ENCODE assay signal across 18 cellular contexts in genomic region chr20:58985656-58986055, GRCh38. TPM values are rescaled to one million over a fixed set of nuclear protein-coding genes. Genes with fewer than 3 reads are reported as not detected.
DNase-seq lines count a peak whose midpoint lies in the region; ATAC-seq, FAIRE-seq and TF ChIP-seq lines count a peak whose summit lies in the region.
"Had no signal": no experiment of that assay in that cellular context is flagged by ENCODE, and none has a peak within 500 bp of the region (broad histone marks: within the 10 kb centered on the region; RNA-seq: fewer than 3 reads in every experiment).

No MANE protein-coding gene starts in this region.

- no peak overlapping the region for H2AFZ ChIP-seq in HepG2 (ENCODE audit: low read length)

- H3K27ac ChIP-seq in HepG2 (ENCODE audit: extremely low read length, insufficient read depth, low read length): no peak overlapping the region
- H3K27ac ChIP-seq in right lobe of liver: no peak overlapping the region
- H3K27ac ChIP-seq in tibial artery: no peak overlapping the region
- H3K27ac ChIP-seq: BLaER1 had no signal

- H3K9ac ChIP-seq in HepG2 (ENCODE audit: insufficient read depth, low read depth, low read length): no peak overlapping the region

- no peak for FAIRE-seq in HepG2 (lab: Jason Lieb, UNC)
- FAIRE-seq in GM19239 (lab: Jason Lieb, UNC): no peak
- FAIRE-seq: H54 had no signal

- H3K4me1 ChIP-seq in HepG2 (ENCODE audit: insufficient read depth, low read length) (peaks cover 65% of the 10 kb centered on the region), right lobe of liver (peaks cover 0 to 31% (median 3%) of the 10 kb centered on the region in 4 donors), tibial artery (peaks cover 0 to 37% (median 26%) of the 10 kb centered on the region in 4 donors)

- peak overlapping the region; percentile 42 for H3K27ac Mint-ChIP-seq in activated naive CD8-positive, alpha-beta T cell treated with anti-CD3 and anti-CD28 coated beads, Interleukin-2, amount 50 U/mL, for 24 hours
- H3K27ac Mint-ChIP-seq in memory B cell: peak overlapping the region; percentile 20
- H3K27ac Mint-ChIP-seq in activated CD4-positive, alpha-beta memory T cell treated with anti-CD3 and anti-CD28 coated beads, Interleukin-2, amount 10 ng/mL, durations not matched to agents 7 days and 5 days: no peak overlapping the region

- no peak overlapping the region for H3K4me3 ChIP-seq in HepG2 (replicated peaks in 1 of 3; ENCODE audit: insufficient read depth in 1 of 3, low read depth in 2 of 3, low read length in 3 of 3)
- H3K4me3 ChIP-seq in right lobe of liver: no peak overlapping the region
- H3K4me3 ChIP-seq in tibial artery: no peak overlapping the region
- H3K4me3 ChIP-seq: BLaER1 had no signal

- CTCF ChIA-PET in HepG2 (lab: Yijun Ruan, JAX; ENCODE audit: low intra/inter-chr PET ratio, low total read pairs): no interaction called here
- CTCF ChIA-PET in activated CD4-positive, alpha-beta memory T cell treated with anti-CD3 and anti-CD28 coated beads, Interleukin-2, amount 10 ng/mL, durations not matched to agents 7 days and 5 days (lab: Charles Lee): interaction anchor here (0.6 kb wide), 1 partner anchor 24 kb away, joined by 3 read pairs; no protein-coding TSS in a partner anchor

- H3K27me3 ChIP-seq in HepG2 (ENCODE audit: control insufficient read depth in 1 of 2, insufficient read depth in 2 of 2, low read length in 2 of 2) (no peaks in the 10 kb centered on the region; a peak in 1 of 5 replicates), right lobe of liver (no peaks in the 10 kb centered on the region), tibial artery (no peaks in the 10 kb centered on the region)
- H3K27me3 ChIP-seq: BLaER1 had no signal

- TF ChIP-seq EP300 in HepG2 (IDR thresholded peaks at IDR 0.05; ENCODE audit: low read depth in 2 of 2, low read length in 2 of 2): no peak
- no peak for TF ChIP-seq EP300 in HepG2 (CRISPR knock-in tag; IDR thresholded peaks at IDR 0.05; ENCODE audit: borderline replicate concordance)

- H3K4me3 Mint-ChIP-seq in activated naive CD8-positive, alpha-beta T cell treated with anti-CD3 and anti-CD28 coated beads, Interleukin-2, amount 50 U/mL, for 24 hours: no peak overlapping the region
- H3K4me3 Mint-ChIP-seq in memory B cell: no peak overlapping the region
- H3K4me3 Mint-ChIP-seq in activated CD4-positive, alpha-beta memory T cell treated with anti-CD3 and anti-CD28 coated beads, Interleukin-2, amount 10 ng/mL, durations not matched to agents 7 days and 5 days: no peak overlapping the region

- 97% methylated on average over 5 of the region's 5 CpGs for whole genome bisulfite sequencing in HepG2 (ENCODE audit: low lambda C conversion rate)
- WGBS in right lobe of liver (ENCODE audit: insufficient coverage, low coverage, low lambda C conversion rate, missing lambda C conversion rate): 83% methylated on average over 5 of the region's 5 CpGs

- H3K9me3 ChIP-seq in HepG2 (ENCODE audit: low read length) (no peaks in the 10 kb centered on the region), right lobe of liver (no peaks in the 10 kb centered on the region), tibial artery (no peaks in the 10 kb centered on the region)
- H3K9me3 ChIP-seq: BLaER1 had no signal

- H3K4me2 ChIP-seq in HepG2 (ENCODE audit: low read depth, low read length): no peak overlapping the region

- TF ChIP-seq POLR2A in HepG2 (IDR thresholded peaks at IDR 0.05; ENCODE audit: insufficient read depth in 1 of 2, low read depth in 2 of 2, low read length in 2 of 2): no peak
- TF ChIP-seq POLR2A in right lobe of liver (IDR thresholded peaks at IDR 0.05): no peak

- H3K27me3 Mint-ChIP-seq in activated naive CD8-positive, alpha-beta T cell treated with anti-CD3 and anti-CD28 coated beads, Interleukin-2, amount 50 U/mL, for 24 hours: no peaks in the 10 kb centered on the region
- no peaks in the 10 kb centered on the region for H3K27me3 Mint-ChIP-seq in memory B cell
- H3K27me3 Mint-ChIP-seq in activated CD4-positive, alpha-beta memory T cell treated with anti-CD3 and anti-CD28 coated beads, Interleukin-2, amount 10 ng/mL, durations not matched to agents 7 days and 5 days: no peaks in the 10 kb centered on the region

- DNase-seq in HepG2 (ENCODE audit: low spot score) (no peak), right lobe of liver (no peak), memory B cell (ENCODE audit: low spot score in 2 of 2) (no peak), tibial artery (peak; percentile 49 to 64), GM19239 (ENCODE audit: insufficient read length, low spot score) (no peak)
- no peak for DNase-seq in activated naive CD8-positive, alpha-beta T cell treated with anti-CD3 and anti-CD28 coated beads, Interleukin-2, amount 50 U/mL, for 24 hours
- DNase-seq in activated CD4-positive, alpha-beta memory T cell treated with anti-CD3 and anti-CD28 coated beads, Interleukin-2, amount 10 ng/mL, durations not matched to agents 7 days and 5 days: no peak
- no peak for DNase-seq in stimulated activated CD8-positive, alpha-beta memory T cell treated with anti-CD3 and anti-CD28 coated beads, Interleukin-4, amount 100 ng/mL, for 48 hours
- DNase-seq: EL, Karpas-422, NCI-H1105 treated with DMSO at 0.1 percent for 48 hours, NCI-H187, NCI-H446, PC-3, Right ventricle myocardium superior had no signal

- BruUV-seq in HepG2 (replicated peaks; lab: Mats Ljungman, UMichigan): no TSS peak

- TF ChIP-seq CTCF in HepG2 (CRISPR knock-in tag; IDR thresholded peaks at IDR 0.05): no peak
- TF ChIP-seq CTCF in right lobe of liver (IDR thresholded peaks at IDR 0.05): no peak
- no peak for TF ChIP-seq CTCF in tibial artery (IDR thresholded peaks at IDR 0.05)

- POLR2A ChIA-PET in HepG2 (lab: Yijun Ruan, JAX): interaction anchor here (1.2 kb wide), 1 partner anchor 47 kb away, joined by 3 read pairs; the partner anchor contains the start of gene ATP5F1E
- POLR2A ChIA-PET in activated CD4-positive, alpha-beta memory T cell treated with anti-CD3 and anti-CD28 coated beads, Interleukin-2, amount 10 ng/mL, durations not matched to agents 7 days and 5 days (lab: Charles Lee): no interaction called here

- peaks cover 37% of the 10 kb centered on the region for H3K4me1 Mint-ChIP-seq in activated naive CD8-positive, alpha-beta T cell treated with anti-CD3 and anti-CD28 coated beads, Interleukin-2, amount 50 U/mL, for 24 hours
- peaks cover 31% of the 10 kb centered on the region for H3K4me1 Mint-ChIP-seq in memory B cell
- peaks cover 50% of the 10 kb centered on the region for H3K4me1 Mint-ChIP-seq in activated CD4-positive, alpha-beta memory T cell treated with anti-CD3 and anti-CD28 coated beads, Interleukin-2, amount 10 ng/mL, durations not matched to agents 7 days and 5 days

- H4K20me1 ChIP-seq in HepG2 (ENCODE audit: insufficient read depth, low read length): peaks cover 21% of the 10 kb centered on the region

- TF ChIP-seq RAD21 in HepG2 (CRISPR knock-in tag; IDR thresholded peaks at IDR 0.05): no peak

- no peak for ATAC-seq in HepG2
- ATAC-seq in right lobe of liver: no peak
- no peak for ATAC-seq in activated naive CD8-positive, alpha-beta T cell treated with anti-CD3 and anti-CD28 coated beads, Interleukin-2, amount 50 U/mL, for 24 hours
- no peak for ATAC-seq in memory B cell (ENCODE audit: low read depth)
- ATAC-seq: PC-3 had no signal

- H3K79me2 ChIP-seq in HepG2 (ENCODE audit: insufficient read depth, low read length): peaks cover 49% of the 10 kb centered on the region

- intact Hi-C loops in HepG2 (cut with micrococcal nuclease; ENCODE audit: unreplicated experiment): no loop called here
- intact Hi-C loops in right lobe of liver (cut with DNase I): loop anchor here in 1 of 2 donors (5.0 kb wide), 1 partner anchor 232 kb away; no protein-coding TSS in a partner anchor
- intact Hi-C loops in tibial artery (cut with DNase I; ENCODE audit: low total_unique reads): no loop called here

- no peaks in the 10 kb centered on the region for H3K9me3 Mint-ChIP-seq in activated naive CD8-positive, alpha-beta T cell treated with anti-CD3 and anti-CD28 coated beads, Interleukin-2, amount 50 U/mL, for 24 hours
- H3K9me3 Mint-ChIP-seq in memory B cell: no peaks in the 10 kb centered on the region
- H3K9me3 Mint-ChIP-seq in activated CD4-positive, alpha-beta memory T cell treated with anti-CD3 and anti-CD28 coated beads, Interleukin-2, amount 10 ng/mL, durations not matched to agents 7 days and 5 days: no peaks in the 10 kb centered on the region

- in situ Hi-C loops in HepG2 (cut with HindIII; ENCODE audit: extremely low pct_ligation_motif_present, low pct_unique_long_range_greater_than_20kb): no loop called here

- H3K36me3 ChIP-seq in HepG2 (replicated peaks in 1 of 2; ENCODE audit: control insufficient read depth in 1 of 2, insufficient read depth in 2 of 2, low read length in 2 of 2): peaks cover 37 to 54% of the 10 kb centered on the region in 2 experiments
- peaks cover 0 to 46% (median 12%) of the 10 kb centered on the region in 4 donors for H3K36me3 ChIP-seq in right lobe of liver
- peaks cover 36 to 47% (median 47%) of the 10 kb centered on the region in 3 donors for H3K36me3 ChIP-seq in tibial artery

- peaks cover 54% of the 10 kb centered on the region for H3K36me3 Mint-ChIP-seq in activated naive CD8-positive, alpha-beta T cell treated with anti-CD3 and anti-CD28 coated beads, Interleukin-2, amount 50 U/mL, for 24 hours (ENCODE audit: low read depth)
- H3K36me3 Mint-ChIP-seq in memory B cell: peaks cover 24% of the 10 kb centered on the region
- peaks cover 54% of the 10 kb centered on the region for H3K36me3 Mint-ChIP-seq in activated CD4-positive, alpha-beta memory T cell treated with anti-CD3 and anti-CD28 coated beads, Interleukin-2, amount 10 ng/mL, durations not matched to agents 7 days and 5 days (ENCODE audit: low read depth)

RNA-seq across cellular contexts. Expression of gene NELFCD, which starts 4.6 kb away (rescaled TPM):
- 159 and 160 TPM in 2 replicates for total RNA-seq in HepG2 (2016; rRNA removed; fragmentation: Illumina TruSeq; extraction: Trizol)
- total RNA-seq in HepG2 (2016; cell fraction: cytosol; rRNA removed; fragmentation: Illumina TruSeq; extraction: Trizol; ENCODE audit: low read depth): 40.4 and 47.8 TPM in 2 replicates
- total RNA-seq in HepG2 (2016; cell fraction: insoluble cytoplasmic fraction; rRNA removed; fragmentation: Illumina TruSeq; extraction: Trizol): 132 and 155 TPM in 2 replicates
- 73.6 and 76.0 TPM in 2 replicates for total RNA-seq in HepG2 (2016; cell fraction: membrane; rRNA removed; fragmentation: Illumina TruSeq; extraction: Trizol)
- 124 and 141 TPM in 2 replicates for total RNA-seq in HepG2 (2016; cell fraction: nucleus; rRNA removed; fragmentation: Illumina TruSeq; extraction: Trizol)
- polyA plus RNA-seq in HepG2 (2011; rRNA removed): 168 and 203 TPM in 2 replicates
- polyA plus RNA-seq in HepG2 (2011; cell fraction: cytosol; rRNA removed): 156 and 174 TPM in 2 replicates
- 553 and 648 TPM in 2 replicates for polyA plus RNA-seq in HepG2 (2011; cell fraction: nucleus; rRNA removed)
- polyA plus RNA-seq in HepG2 (2012): 143 and 173 TPM in 2 replicates
- 31.7 and 32.2 TPM in 2 replicates for polyA plus RNA-seq in HepG2 (2016; cell fraction: cytosol; fragmentation: Illumina TruSeq; extraction: Trizol; ENCODE audit: low read depth)
- 140 and 169 TPM in 2 replicates for polyA plus RNA-seq in HepG2 (2016; cell fraction: insoluble cytoplasmic fraction; fragmentation: Illumina TruSeq; extraction: Trizol; ENCODE audit: low read depth)
- 55.0 and 56.1 TPM in 2 replicates for polyA plus RNA-seq in HepG2 (2016; cell fraction: membrane; fragmentation: Illumina TruSeq; extraction: Trizol; ENCODE audit: low read depth)
- polyA plus RNA-seq in HepG2 (2016; cell fraction: nucleus; fragmentation: Illumina TruSeq; extraction: Trizol; ENCODE audit: insufficient read depth, low read depth): 254 and 278 TPM in 2 replicates
- 150 and 192 TPM in 2 replicates for polyA minus RNA-seq in HepG2 (2011; rRNA and poly(A)+ RNA removed; ENCODE audit: low replicate concordance)
- polyA minus RNA-seq in HepG2 (2011; cell fraction: cytosol; rRNA and poly(A)+ RNA removed): 74.9 and 79.5 TPM in 2 replicates
- polyA minus RNA-seq in HepG2 (2011; cell fraction: nucleus; rRNA and poly(A)+ RNA removed): 224 and 244 TPM in 2 replicates
- 10 to 100 TPM; 31.1 to 41.4 (median 36.5) TPM for total RNA-seq in right lobe of liver
- total RNA-seq in activated CD4-positive, alpha-beta memory T cell treated with anti-CD3 and anti-CD28 coated beads, Interleukin-2, amount 10 ng/mL, durations not matched to agents 7 days and 5 days: 10 to 100 TPM; 63.3 to 69.0 TPM

RNA-seq across cellular contexts. Expression of gene CTSZ, which starts 21.4 kb away (rescaled TPM):
- total RNA-seq in HepG2 (2016; rRNA removed; fragmentation: Illumina TruSeq; extraction: Trizol) (not detected in 2 replicates), right lobe of liver (100 to 1,000 TPM; 198 to 296 (median 222) TPM)
- not detected in 2 replicates for total RNA-seq in HepG2 (2016; cell fraction: cytosol; rRNA removed; fragmentation: Illumina TruSeq; extraction: Trizol; ENCODE audit: low read depth)
- total RNA-seq in HepG2 (2016; cell fraction: insoluble cytoplasmic fraction; rRNA removed; fragmentation: Illumina TruSeq; extraction: Trizol): not detected in 2 replicates
- total RNA-seq in HepG2 (2016; cell fraction: membrane; rRNA removed; fragmentation: Illumina TruSeq; extraction: Trizol): not detected in 2 replicates
- total RNA-seq in HepG2 (2016; cell fraction: nucleus; rRNA removed; fragmentation: Illumina TruSeq; extraction: Trizol): not detected in 2 replicates
- polyA plus RNA-seq in HepG2 (2011; rRNA removed): 0.33 and 0.46 TPM in 2 replicates
- polyA plus RNA-seq in HepG2 (2011; cell fraction: cytosol; rRNA removed): 0.28 and 0.36 TPM in 2 replicates
- polyA plus RNA-seq in HepG2 (2011; cell fraction: nucleus; rRNA removed): 0.23 and 0.59 TPM in 2 replicates
- 0.47 and 0.52 TPM in 2 replicates for polyA plus RNA-seq in HepG2 (2012)
- polyA plus RNA-seq in HepG2 (2016; cell fraction: cytosol; fragmentation: Illumina TruSeq; extraction: Trizol; ENCODE audit: low read depth): not detected in 2 replicates
- not detected in 2 replicates for polyA plus RNA-seq in HepG2 (2016; cell fraction: insoluble cytoplasmic fraction; fragmentation: Illumina TruSeq; extraction: Trizol; ENCODE audit: low read depth)
- polyA plus RNA-seq in HepG2 (2016; cell fraction: membrane; fragmentation: Illumina TruSeq; extraction: Trizol; ENCODE audit: low read depth): not detected in 2 replicates
- not detected in 2 replicates for polyA plus RNA-seq in HepG2 (2016; cell fraction: nucleus; fragmentation: Illumina TruSeq; extraction: Trizol; ENCODE audit: insufficient read depth, low read depth)
- 0.10 and 114 TPM in 2 replicates for polyA minus RNA-seq in HepG2 (2011; rRNA and poly(A)+ RNA removed; ENCODE audit: low replicate concordance)
- polyA minus RNA-seq in HepG2 (2011; cell fraction: cytosol; rRNA and poly(A)+ RNA removed): 0.70 TPM in 1 of 2 replicates, not detected in the other
- polyA minus RNA-seq in HepG2 (2011; cell fraction: nucleus; rRNA and poly(A)+ RNA removed): 1.0 TPM in 1 of 2 replicates, not detected in the other
- 10 to 100 TPM; 45.0 to 49.0 TPM for total RNA-seq in activated CD4-positive, alpha-beta memory T cell treated with anti-CD3 and anti-CD28 coated beads, Interleukin-2, amount 10 ng/mL, durations not matched to agents 7 days and 5 days

RNA-seq across cellular contexts. Expression of gene TUBB1, which starts 33.6 kb away (rescaled TPM):
- total RNA-seq in HepG2 (2016; rRNA removed; fragmentation: Illumina TruSeq; extraction: Trizol): 0.11 and 0.17 TPM in 2 replicates
- total RNA-seq in HepG2 (2016; cell fraction: cytosol; rRNA removed; fragmentation: Illumina TruSeq; extraction: Trizol; ENCODE audit: low read depth): not detected in 2 replicates
- 0.17 and 0.25 TPM in 2 replicates for total RNA-seq in HepG2 (2016; cell fraction: insoluble cytoplasmic fraction; rRNA removed; fragmentation: Illumina TruSeq; extraction: Trizol)
- 0.07 TPM in 1 of 2 replicates, not detected in the other for total RNA-seq in HepG2 (2016; cell fraction: membrane; rRNA removed; fragmentation: Illumina TruSeq; extraction: Trizol)
- total RNA-seq in HepG2 (2016; cell fraction: nucleus; rRNA removed; fragmentation: Illumina TruSeq; extraction: Trizol): 0.09 and 0.16 TPM in 2 replicates
- 51.5 and 57.6 TPM in 2 replicates for polyA plus RNA-seq in HepG2 (2011; rRNA removed)
- polyA plus RNA-seq in HepG2 (2011; cell fraction: cytosol; rRNA removed): 32.3 and 32.4 TPM in 2 replicates
- polyA plus RNA-seq in HepG2 (2011; cell fraction: nucleus; rRNA removed): 71.8 and 73.9 TPM in 2 replicates
- 7.2 and 22.3 TPM in 2 replicates for polyA plus RNA-seq in HepG2 (2012)
- 0.03 TPM in 1 of 2 replicates, not detected in the other for polyA plus RNA-seq in HepG2 (2016; cell fraction: cytosol; fragmentation: Illumina TruSeq; extraction: Trizol; ENCODE audit: low read depth)
- polyA plus RNA-seq in HepG2 (2016; cell fraction: insoluble cytoplasmic fraction; fragmentation: Illumina TruSeq; extraction: Trizol; ENCODE audit: low read depth): 0.23 and 0.33 TPM in 2 replicates
- 0.05 and 0.07 TPM in 2 replicates for polyA plus RNA-seq in HepG2 (2016; cell fraction: membrane; fragmentation: Illumina TruSeq; extraction: Trizol; ENCODE audit: low read depth)
- 0.33 and 0.59 TPM in 2 replicates for polyA plus RNA-seq in HepG2 (2016; cell fraction: nucleus; fragmentation: Illumina TruSeq; extraction: Trizol; ENCODE audit: insufficient read depth, low read depth)
- polyA minus RNA-seq in HepG2 (2011; rRNA and poly(A)+ RNA removed; ENCODE audit: low replicate concordance): 47.0 TPM in 1 of 2 replicates, not detected in the other
- polyA minus RNA-seq in HepG2 (2011; cell fraction: cytosol; rRNA and poly(A)+ RNA removed): 17.2 and 17.4 TPM in 2 replicates
- polyA minus RNA-seq in HepG2 (2011; cell fraction: nucleus; rRNA and poly(A)+ RNA removed): 20.1 and 23.4 TPM in 2 replicates
- total RNA-seq in right lobe of liver: 1 to 10 TPM in 1 of 6 experiments, under 1 TPM in 4, not detected in 1; 0.06 to 1.5 (median 0.31) TPM
- not detected for total RNA-seq in activated CD4-positive, alpha-beta memory T cell treated with anti-CD3 and anti-CD28 coated beads, Interleukin-2, amount 10 ng/mL, durations not matched to agents 7 days and 5 days
- total RNA-seq: PC-3 had no signal
- polyA plus RNA-seq: AG04450 had no signal

RNA-seq across cellular contexts. Expression of gene ATP5F1E, which starts 46.5 kb away (rescaled TPM):
- total RNA-seq in HepG2 (2016; rRNA removed; fragmentation: Illumina TruSeq; extraction: Trizol) (134 and 163 TPM in 2 replicates), right lobe of liver (10 to 100 TPM; 15.8 to 34.6 (median 30.5) TPM)
- total RNA-seq in HepG2 (2016; cell fraction: cytosol; rRNA removed; fragmentation: Illumina TruSeq; extraction: Trizol; ENCODE audit: low read depth): 136 and 187 TPM in 2 replicates
- total RNA-seq in HepG2 (2016; cell fraction: insoluble cytoplasmic fraction; rRNA removed; fragmentation: Illumina TruSeq; extraction: Trizol): 135 and 172 TPM in 2 replicates
- 188 and 230 TPM in 2 replicates for total RNA-seq in HepG2 (2016; cell fraction: membrane; rRNA removed; fragmentation: Illumina TruSeq; extraction: Trizol)
- 74.5 and 76.2 TPM in 2 replicates for total RNA-seq in HepG2 (2016; cell fraction: nucleus; rRNA removed; fragmentation: Illumina TruSeq; extraction: Trizol)
- polyA plus RNA-seq in HepG2 (2011; rRNA removed): 99.9 and 121 TPM in 2 replicates
- polyA plus RNA-seq in HepG2 (2011; cell fraction: cytosol; rRNA removed): 40.4 and 46.7 TPM in 2 replicates
- 11.8 and 17.3 TPM in 2 replicates for polyA plus RNA-seq in HepG2 (2011; cell fraction: nucleus; rRNA removed)
- 85.8 and 145 TPM in 2 replicates for polyA plus RNA-seq in HepG2 (2012)
- polyA plus RNA-seq in HepG2 (2016; cell fraction: cytosol; fragmentation: Illumina TruSeq; extraction: Trizol; ENCODE audit: low read depth): 146 and 191 TPM in 2 replicates
- 167 and 175 TPM in 2 replicates for polyA plus RNA-seq in HepG2 (2016; cell fraction: insoluble cytoplasmic fraction; fragmentation: Illumina TruSeq; extraction: Trizol; ENCODE audit: low read depth)
- 151 and 201 TPM in 2 replicates for polyA plus RNA-seq in HepG2 (2016; cell fraction: membrane; fragmentation: Illumina TruSeq; extraction: Trizol; ENCODE audit: low read depth)
- polyA plus RNA-seq in HepG2 (2016; cell fraction: nucleus; fragmentation: Illumina TruSeq; extraction: Trizol; ENCODE audit: insufficient read depth, low read depth): 88.7 and 95.7 TPM in 2 replicates
- 19.0 and 25.4 TPM in 2 replicates for polyA minus RNA-seq in HepG2 (2011; rRNA and poly(A)+ RNA removed; ENCODE audit: low replicate concordance)
- polyA minus RNA-seq in HepG2 (2011; cell fraction: cytosol; rRNA and poly(A)+ RNA removed): 21.2 and 23.6 TPM in 2 replicates
- polyA minus RNA-seq in HepG2 (2011; cell fraction: nucleus; rRNA and poly(A)+ RNA removed): 61.4 and 62.2 TPM in 2 replicates
- total RNA-seq in activated CD4-positive, alpha-beta memory T cell treated with anti-CD3 and anti-CD28 coated beads, Interleukin-2, amount 10 ng/mL, durations not matched to agents 7 days and 5 days: 10 to 100 TPM; 80.4 to 82.1 TPM

RNA-seq across cellular contexts. Expression of gene PRELID3B, which starts 56.9 kb away (rescaled TPM):
- total RNA-seq in HepG2 (2016; rRNA removed; fragmentation: Illumina TruSeq; extraction: Trizol) (42.6 and 59.8 TPM in 2 replicates), right lobe of liver (10 to 100 TPM; 16.3 to 37.5 (median 23.3) TPM)
- 19.8 and 23.7 TPM in 2 replicates for total RNA-seq in HepG2 (2016; cell fraction: cytosol; rRNA removed; fragmentation: Illumina TruSeq; extraction: Trizol; ENCODE audit: low read depth)
- 40.7 and 62.3 TPM in 2 replicates for total RNA-seq in HepG2 (2016; cell fraction: insoluble cytoplasmic fraction; rRNA removed; fragmentation: Illumina TruSeq; extraction: Trizol)
- 47.0 and 50.1 TPM in 2 replicates for total RNA-seq in HepG2 (2016; cell fraction: membrane; rRNA removed; fragmentation: Illumina TruSeq; extraction: Trizol)
- 15.4 and 21.0 TPM in 2 replicates for total RNA-seq in HepG2 (2016; cell fraction: nucleus; rRNA removed; fragmentation: Illumina TruSeq; extraction: Trizol)
- 19.5 and 23.3 TPM in 2 replicates for polyA plus RNA-seq in HepG2 (2011; rRNA removed)
- polyA plus RNA-seq in HepG2 (2011; cell fraction: cytosol; rRNA removed): 7.1 and 11.2 TPM in 2 replicates
- 6.0 and 7.6 TPM in 2 replicates for polyA plus RNA-seq in HepG2 (2011; cell fraction: nucleus; rRNA removed)
- 17.6 and 21.3 TPM in 2 replicates for polyA plus RNA-seq in HepG2 (2012)
- 16.2 and 20.1 TPM in 2 replicates for polyA plus RNA-seq in HepG2 (2016; cell fraction: cytosol; fragmentation: Illumina TruSeq; extraction: Trizol; ENCODE audit: low read depth)
- 46.4 and 46.8 TPM in 2 replicates for polyA plus RNA-seq in HepG2 (2016; cell fraction: insoluble cytoplasmic fraction; fragmentation: Illumina TruSeq; extraction: Trizol; ENCODE audit: low read depth)
- polyA plus RNA-seq in HepG2 (2016; cell fraction: membrane; fragmentation: Illumina TruSeq; extraction: Trizol; ENCODE audit: low read depth): 29.0 and 30.9 TPM in 2 replicates
- 22.7 and 25.0 TPM in 2 replicates for polyA plus RNA-seq in HepG2 (2016; cell fraction: nucleus; fragmentation: Illumina TruSeq; extraction: Trizol; ENCODE audit: insufficient read depth, low read depth)
- polyA minus RNA-seq in HepG2 (2011; rRNA and poly(A)+ RNA removed; ENCODE audit: low replicate concordance): 35.2 and 278 TPM in 2 replicates
- polyA minus RNA-seq in HepG2 (2011; cell fraction: cytosol; rRNA and poly(A)+ RNA removed): 23.0 and 32.6 TPM in 2 replicates
- 9.5 and 14.8 TPM in 2 replicates for polyA minus RNA-seq in HepG2 (2011; cell fraction: nucleus; rRNA and poly(A)+ RNA removed)
- 10 to 100 TPM; 88.6 to 88.7 TPM for total RNA-seq in activated CD4-positive, alpha-beta memory T cell treated with anti-CD3 and anti-CD28 coated beads, Interleukin-2, amount 10 ng/mL, durations not matched to agents 7 days and 5 days

Comparison
In these comparisons a context has a peak if more than half of its experiments do, and no peak if none do; other contexts are left out.
1. RNA of gene CTSZ, which starts 21.4 kb away (total RNA-seq): 198 to 296 TPM in right lobe of liver and 45.0 to 49.0 TPM in activated CD4-positive, alpha-beta memory T cell treated with anti-CD3 and anti-CD28 coated beads, Interleukin-2, amount 10 ng/mL, durations not matched to agents 7 days and 5 days; not detected in HepG2; every median in the first group is over 10 times any median in the second.
2. DNase-seq: peak in tibial artery (2 of 2); none in HepG2 (single experiment), right lobe of liver (0 of 3), activated naive CD8-positive, alpha-beta T cell treated with anti-CD3 and anti-CD28 coated beads, Interleukin-2, amount 50 U/mL, for 24 hours (single experiment), memory B cell (0 of 2), GM19239 (single experiment), activated CD4-positive, alpha-beta memory T cell treated with anti-CD3 and anti-CD28 coated beads, Interleukin-2, amount 10 ng/mL, durations not matched to agents 7 days and 5 days (single experiment) and stimulated activated CD8-positive, alpha-beta memory T cell treated with anti-CD3 and anti-CD28 coated beads, Interleukin-4, amount 100 ng/mL, for 48 hours (single experiment).